ENCODE assay signal across 1 cellular context in genomic region chr4:151099976-151100417, GRCh38.
TF ChIP-seq lines count a peak whose summit lies in the region.

No MANE protein-coding gene starts in this region.

TF ChIP-seq in K562, 482 proteins besides CTCF, POLR2A, EP300 and RAD21 (continued from another document):
- TF ChIP-seq ZNF318 (IDR thresholded peaks at IDR 0.05; ENCODE audit: borderline replicate concordance in 1 of 2, low read depth in 1 of 2) (no peak), POLR2AphosphoS5 (IDR thresholded peaks at IDR 0.05; ENCODE audit: control insufficient read depth, insufficient read depth, low read depth, low read length) (no peak), KAT7 (CRISPR knock-in tag; IDR thresholded peaks at IDR 0.05; ENCODE audit: borderline replicate concordance) (peak; percentile 13; the same call in 1 of the 2 replicates), RBBP5 (IDR thresholded peaks at IDR 0.05; ENCODE audit: borderline replicate concordance, insufficient read depth, low read length, poor library complexity, severe bottlenecking) (peak; percentile 6), HMGXB4 (CRISPR knock-in tag; IDR thresholded peaks at IDR 0.05) (peak; percentile 19), FOXO4 (CRISPR knock-in tag; IDR thresholded peaks at IDR 0.05) (peak; percentile 60; the same call in 1 of the 2 replicates), KLF10 (CRISPR knock-in tag; IDR thresholded peaks at IDR 0.05) (peak; percentile 42; the same call in 1 of the 2 replicates), CHD1 (IDR thresholded peaks at IDR 0.05; ENCODE audit: low read length) (peak; percentile 72), ELK1 (CRISPR knock-in tag; IDR thresholded peaks at IDR 0.05) (no peak), ZNF165 (CRISPR knock-in tag; IDR thresholded peaks at IDR 0.05; ENCODE audit: borderline replicate concordance) (peak; percentile 63; the same call in 1 of the 2 replicates), SIN3A (IDR thresholded peaks at IDR 0.05; ENCODE audit: borderline replicate concordance in 2 of 2, control insufficient read depth in 1 of 2, low read depth in 2 of 2, low read length in 2 of 2) (0 out of 4 replicates have a peak, but pooled peaks of 1 of the 2 experiments have one; percentile 27), RBM39 (optimal IDR thresholded peaks at IDR 0.05; ENCODE audit: low read depth, low read length) (peak; percentile 46), RFX1 (IDR thresholded peaks at IDR 0.05) (no peak), BCLAF1 (IDR thresholded peaks at IDR 0.05; ENCODE audit: borderline replicate concordance in 1 of 2, control insufficient read depth in 1 of 2, low read depth in 2 of 2, low read length in 1 of 2) (no peak), POLR3A (IDR thresholded peaks at IDR 0.05; ENCODE audit: borderline replicate concordance, extremely low read depth, insufficient read depth, insufficient read length) (no peak), PHB (CRISPR knock-in tag; IDR thresholded peaks at IDR 0.05) (no peak), ESRRA (IDR thresholded peaks at IDR 0.05; ENCODE audit: borderline replicate concordance, low read depth) (no peak), ATF7 (IDR thresholded peaks at IDR 0.05) (no peak)
TF ChIP-seq in K562: peak in this region for 13.
